ENCODE assay signal across 1 cellular context in the genomic region with DNA sequence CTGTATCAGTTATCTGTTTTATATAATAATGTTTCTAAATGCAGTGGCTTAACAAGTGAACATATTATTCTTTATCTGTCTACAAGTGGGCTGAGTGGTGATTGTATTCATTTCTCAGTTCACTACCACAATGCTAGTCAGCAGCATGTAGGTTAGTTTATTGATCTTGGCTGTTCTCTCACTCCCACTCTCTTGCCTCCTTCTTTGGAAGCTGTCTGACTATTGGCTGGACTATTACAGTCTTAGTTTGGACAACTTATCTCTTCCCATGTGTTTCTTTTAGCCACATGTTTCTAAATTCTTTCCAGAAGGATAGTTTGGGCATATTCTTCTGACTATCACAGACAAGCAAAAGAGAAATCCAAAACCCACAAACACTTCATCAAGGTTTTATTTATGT.
TF ChIP-seq lines count a peak whose summit lies in the region.

No MANE protein-coding gene starts in this region.

TF ChIP-seq in K562, 482 proteins besides CTCF, POLR2A, EP300 and RAD21 (continued from another document):
- TF ChIP-seq, protein P1, sequence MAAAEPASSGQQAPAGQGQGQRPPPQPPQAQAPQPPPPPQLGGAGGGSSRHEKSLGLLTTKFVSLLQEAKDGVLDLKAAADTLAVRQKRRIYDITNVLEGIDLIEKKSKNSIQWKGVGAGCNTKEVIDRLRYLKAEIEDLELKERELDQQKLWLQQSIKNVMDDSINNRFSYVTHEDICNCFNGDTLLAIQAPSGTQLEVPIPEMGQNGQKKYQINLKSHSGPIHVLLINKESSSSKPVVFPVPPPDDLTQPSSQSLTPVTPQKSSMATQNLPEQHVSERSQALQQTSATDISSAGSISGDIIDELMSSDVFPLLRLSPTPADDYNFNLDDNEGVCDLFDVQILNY (CRISPR knock-in tag; IDR thresholded peaks at IDR 0.05), result no peak
- TF ChIP-seq, protein P2, sequence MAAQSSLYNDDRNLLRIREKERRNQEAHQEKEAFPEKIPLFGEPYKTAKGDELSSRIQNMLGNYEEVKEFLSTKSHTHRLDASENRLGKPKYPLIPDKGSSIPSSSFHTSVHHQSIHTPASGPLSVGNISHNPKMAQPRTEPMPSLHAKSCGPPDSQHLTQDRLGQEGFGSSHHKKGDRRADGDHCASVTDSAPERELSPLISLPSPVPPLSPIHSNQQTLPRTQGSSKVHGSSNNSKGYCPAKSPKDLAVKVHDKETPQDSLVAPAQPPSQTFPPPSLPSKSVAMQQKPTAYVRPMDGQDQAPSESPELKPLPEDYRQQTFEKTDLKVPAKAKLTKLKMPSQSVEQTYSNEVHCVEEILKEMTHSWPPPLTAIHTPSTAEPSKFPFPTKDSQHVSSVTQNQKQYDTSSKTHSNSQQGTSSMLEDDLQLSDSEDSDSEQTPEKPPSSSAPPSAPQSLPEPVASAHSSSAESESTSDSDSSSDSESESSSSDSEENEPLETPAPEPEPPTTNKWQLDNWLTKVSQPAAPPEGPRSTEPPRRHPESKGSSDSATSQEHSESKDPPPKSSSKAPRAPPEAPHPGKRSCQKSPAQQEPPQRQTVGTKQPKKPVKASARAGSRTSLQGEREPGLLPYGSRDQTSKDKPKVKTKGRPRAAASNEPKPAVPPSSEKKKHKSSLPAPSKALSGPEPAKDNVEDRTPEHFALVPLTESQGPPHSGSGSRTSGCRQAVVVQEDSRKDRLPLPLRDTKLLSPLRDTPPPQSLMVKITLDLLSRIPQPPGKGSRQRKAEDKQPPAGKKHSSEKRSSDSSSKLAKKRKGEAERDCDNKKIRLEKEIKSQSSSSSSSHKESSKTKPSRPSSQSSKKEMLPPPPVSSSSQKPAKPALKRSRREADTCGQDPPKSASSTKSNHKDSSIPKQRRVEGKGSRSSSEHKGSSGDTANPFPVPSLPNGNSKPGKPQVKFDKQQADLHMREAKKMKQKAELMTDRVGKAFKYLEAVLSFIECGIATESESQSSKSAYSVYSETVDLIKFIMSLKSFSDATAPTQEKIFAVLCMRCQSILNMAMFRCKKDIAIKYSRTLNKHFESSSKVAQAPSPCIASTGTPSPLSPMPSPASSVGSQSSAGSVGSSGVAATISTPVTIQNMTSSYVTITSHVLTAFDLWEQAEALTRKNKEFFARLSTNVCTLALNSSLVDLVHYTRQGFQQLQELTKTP (IDR thresholded peaks at IDR 0.05; ENCODE audit: low read depth in 1 of 2, partially characterized antibody in 2 of 2), result no peak
- TF ChIP-seq, protein P3, sequence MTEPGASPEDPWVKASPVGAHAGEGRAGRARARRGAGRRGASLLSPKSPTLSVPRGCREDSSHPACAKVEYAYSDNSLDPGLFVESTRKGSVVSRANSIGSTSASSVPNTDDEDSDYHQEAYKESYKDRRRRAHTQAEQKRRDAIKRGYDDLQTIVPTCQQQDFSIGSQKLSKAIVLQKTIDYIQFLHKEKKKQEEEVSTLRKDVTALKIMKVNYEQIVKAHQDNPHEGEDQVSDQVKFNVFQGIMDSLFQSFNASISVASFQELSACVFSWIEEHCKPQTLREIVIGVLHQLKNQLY (CRISPR knock-in tag; conservative IDR thresholded peaks at IDR 0.05), result no peak
- TF ChIP-seq ZBTB7A (IDR thresholded peaks at IDR 0.05; ENCODE audit: borderline replicate concordance, control insufficient read depth, low read depth, low read length) (no peak), ZNF584 (CRISPR knock-in tag; IDR thresholded peaks at IDR 0.05; ENCODE audit: low read depth) (no peak)
- TF ChIP-seq, protein P4, sequence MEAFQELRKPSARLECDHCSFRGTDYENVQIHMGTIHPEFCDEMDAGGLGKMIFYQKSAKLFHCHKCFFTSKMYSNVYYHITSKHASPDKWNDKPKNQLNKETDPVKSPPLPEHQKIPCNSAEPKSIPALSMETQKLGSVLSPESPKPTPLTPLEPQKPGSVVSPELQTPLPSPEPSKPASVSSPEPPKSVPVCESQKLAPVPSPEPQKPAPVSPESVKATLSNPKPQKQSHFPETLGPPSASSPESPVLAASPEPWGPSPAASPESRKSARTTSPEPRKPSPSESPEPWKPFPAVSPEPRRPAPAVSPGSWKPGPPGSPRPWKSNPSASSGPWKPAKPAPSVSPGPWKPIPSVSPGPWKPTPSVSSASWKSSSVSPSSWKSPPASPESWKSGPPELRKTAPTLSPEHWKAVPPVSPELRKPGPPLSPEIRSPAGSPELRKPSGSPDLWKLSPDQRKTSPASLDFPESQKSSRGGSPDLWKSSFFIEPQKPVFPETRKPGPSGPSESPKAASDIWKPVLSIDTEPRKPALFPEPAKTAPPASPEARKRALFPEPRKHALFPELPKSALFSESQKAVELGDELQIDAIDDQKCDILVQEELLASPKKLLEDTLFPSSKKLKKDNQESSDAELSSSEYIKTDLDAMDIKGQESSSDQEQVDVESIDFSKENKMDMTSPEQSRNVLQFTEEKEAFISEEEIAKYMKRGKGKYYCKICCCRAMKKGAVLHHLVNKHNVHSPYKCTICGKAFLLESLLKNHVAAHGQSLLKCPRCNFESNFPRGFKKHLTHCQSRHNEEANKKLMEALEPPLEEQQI (IDR thresholded peaks at IDR 0.05), result no peak
